Comparison of ENCODE assay signal across 22 cellular contexts in the genomic region with DNA sequence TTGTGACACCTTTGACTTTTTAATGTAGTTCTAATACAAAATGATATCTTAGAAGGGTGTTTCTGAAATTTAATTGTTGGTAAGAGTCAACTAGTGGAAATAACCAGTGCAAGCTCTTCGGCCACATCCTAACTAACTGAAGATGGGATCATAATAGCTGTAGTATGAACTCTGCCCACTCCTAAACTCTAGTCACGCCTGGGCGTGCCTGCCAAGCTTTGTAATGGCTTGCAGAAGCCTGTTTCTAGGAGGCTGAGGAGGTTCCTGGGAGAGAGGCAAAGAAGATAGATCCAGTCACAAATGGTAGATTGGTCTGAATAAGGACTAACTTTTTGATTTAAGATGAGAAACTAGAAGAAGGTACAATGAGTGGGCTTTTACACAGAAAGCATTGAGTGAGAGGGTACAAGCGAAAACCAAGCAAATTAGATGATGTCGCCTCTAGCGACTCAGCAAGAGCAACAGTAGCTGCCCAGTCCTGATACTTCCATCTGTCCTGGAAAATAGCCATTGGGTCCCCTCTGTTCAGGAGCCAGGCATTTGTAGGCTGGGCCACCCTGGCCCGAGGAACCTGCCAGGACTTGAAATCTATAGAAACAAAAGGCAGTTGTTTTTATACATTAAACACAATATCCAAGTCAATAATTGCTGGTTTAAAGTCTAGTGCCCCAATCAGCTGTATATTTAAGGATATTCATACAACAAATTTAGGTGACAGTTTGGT.
DNase-seq lines count a peak whose midpoint lies in the region; ATAC-seq, FAIRE-seq and TF ChIP-seq lines count a peak whose summit lies in the region.
"Had no signal": no experiment of that assay in that cellular context is flagged by ENCODE, and none has a peak within 500 bp of the region (broad histone marks: within the 10 kb centered on the region; RNA-seq: fewer than 3 reads in every experiment).

No MANE protein-coding gene starts in this region.

- no peak for TF ChIP-seq EP300 in H1 (IDR thresholded peaks at IDR 0.05; ENCODE audit: borderline replicate concordance in 1 of 2, low read depth in 2 of 2, low read length in 2 of 2)

- no peak overlapping the region; a peak in 1 of 7 replicates for H3K9ac ChIP-seq in H1 (replicated peaks in 1 of 4; ENCODE audit: extremely low read depth in 1 of 4, low read depth in 3 of 4, low read length in 3 of 4)
- H3K9ac ChIP-seq in smooth muscle cell (ENCODE audit: low read depth) = no peak overlapping the region

- no peak for DNase-seq in activated CD4-positive, alpha-beta T cell treated with anti-CD3 and anti-CD28 coated beads, Interleukin-2, amount 10 ng/mL, durations not matched to agents 24 days and 14 days
- DNase-seq in activated CD4-positive, alpha-beta T cell treated with anti-CD3 and anti-CD28 coated beads for 36 hours = no peak
- peak; percentile 50 for DNase-seq in MG63
- no peak for DNase-seq in H1 (ENCODE audit: low read depth in 1 of 2, low spot score in 2 of 2)
- no peak for DNase-seq in smooth muscle cell (lab: John Stamatoyannopoulos, UW; ENCODE audit: unreplicated experiment)
- DNase-seq in naive thymus-derived CD4-positive, alpha-beta T cell = no peak
- DNase-seq in NCI-H2171 (lab: John Stamatoyannopoulos, UW) = no peak
- DNase-seq: activated effector memory CD4-positive, alpha-beta T cell treated with Interleukin-2 at 50 U/mL for 16 hours; adrenal gland; hypothalamus; islet precursor cell; NCI-H187 treated with DMSO at 0.1 percent for 48 hours; occipital lobe; retina had no signal

- H3K18ac ChIP-seq in H1 (ENCODE audit: extremely low read depth, low read length) = no peak overlapping the region

- FAIRE-seq in H1 (lab: Jason Lieb, UNC) = no peak
- FAIRE-seq: frontal cortex, G401.6 had no signal

- peak overlapping the region; percentile 11 for H4K5ac ChIP-seq in H1 (ENCODE audit: insufficient read length, low read depth, low read length)

- TF ChIP-seq CTCF in H1 (IDR thresholded peaks at IDR 0.05; ENCODE audit: control extremely low read depth in 1 of 3, insufficient read depth in 1 of 3, low read depth in 1 of 3, low read length in 3 of 3) (no peak), smooth muscle cell (IDR thresholded peaks at IDR 0.05; ENCODE audit: borderline replicate concordance, insufficient read depth, poor library complexity, severe bottlenecking) (no peak)

- no peak overlapping the region for H4K8ac ChIP-seq in H1 (ENCODE audit: extremely low read depth, insufficient read depth, low read length)

- H3K79me2 ChIP-seq in H1 (ENCODE audit: control insufficient read depth in 1 of 2, insufficient read depth in 2 of 2, low read length in 2 of 2) = no peaks in the 10 kb centered on the region
- no peaks in the 10 kb centered on the region for H3K79me2 ChIP-seq in smooth muscle cell (ENCODE audit: low read depth)

- H3K36me3 ChIP-seq in MG63 (no peaks in the 10 kb centered on the region; the same call in 1 of the 2 replicates), H1 (ENCODE audit: control insufficient read depth in 2 of 4, insufficient read depth in 4 of 4, low read length in 3 of 4) (no peaks in the 10 kb centered on the region), smooth muscle cell (ENCODE audit: low read depth) (no peaks in the 10 kb centered on the region)
- H3K36me3 ChIP-seq in naive thymus-derived CD4-positive, alpha-beta T cell (ENCODE audit: control insufficient read depth in 2 of 3, insufficient read depth in 3 of 3, low read length in 3 of 3) = no peaks in the 10 kb centered on the region
- H3K36me3 ChIP-seq: adrenal gland, cardiac muscle cell had no signal

- intact Hi-C loops in activated CD4-positive, alpha-beta T cell treated with anti-CD3 and anti-CD28 coated beads, Interleukin-2, amount 10 ng/mL, durations not matched to agents 24 days and 14 days (cut with micrococcal nuclease) = loop anchor here (5.0 to 10.0 kb wide), 5 partner anchors 308 to 685 kb away; a partner anchor contains a TSS
- intact Hi-C loops in activated CD4-positive, alpha-beta T cell treated with anti-CD3 and anti-CD28 coated beads for 36 hours (cut with DNase I, micrococcal nuclease) = loop anchor here (2.0 to 10.0 kb wide), 7 partner anchors 255 to 605 kb away; no protein-coding TSS in a partner anchor
- intact Hi-C loops in naive thymus-derived CD4-positive, alpha-beta T cell (cut with micrococcal nuclease) = loop anchor here (1.0 to 10.0 kb wide), 11 partner anchors 335 to 738 kb away; a partner anchor contains a TSS

- H3K4me1 ChIP-seq in H1 (replicated peaks in 1 of 4; ENCODE audit: control insufficient read depth in 3 of 4, insufficient read depth in 4 of 4, low read length in 3 of 4) (peaks cover 0 to 4% (median 0%) of the 10 kb centered on the region in 4 experiments; a peak in 3 of 7 replicates), smooth muscle cell (ENCODE audit: low read depth) (peaks cover 16% of the 10 kb centered on the region)
- no peaks in the 10 kb centered on the region for H3K4me1 ChIP-seq in naive thymus-derived CD4-positive, alpha-beta T cell (ENCODE audit: control insufficient read depth in 2 of 2, insufficient read depth in 2 of 2, low read length in 2 of 2)
- H3K4me1 ChIP-seq: adrenal gland had no signal

- peaks cover 2% of the 10 kb centered on the region for H3K27me3 Mint-ChIP-seq in activated CD4-positive, alpha-beta T cell treated with anti-CD3 and anti-CD28 coated beads, Interleukin-2, amount 10 ng/mL, durations not matched to agents 24 days and 14 days
- no peaks in the 10 kb centered on the region for H3K27me3 Mint-ChIP-seq in activated CD4-positive, alpha-beta T cell treated with anti-CD3 and anti-CD28 coated beads for 36 hours
- H3K27me3 Mint-ChIP-seq in naive thymus-derived CD4-positive, alpha-beta T cell = peaks cover 0 to 3% (median 0%) of the 10 kb centered on the region in 5 donors
- H3K27me3 Mint-ChIP-seq: activated CD4-positive, alpha-beta T cell treated with anti-CD3 and anti-CD28 coated beads, Interleukin-2, amount 10 ng/mL, durations not matched to agents 7 days and 5 days; IgD-negative memory B cell had no signal

- H2AK5ac ChIP-seq in H1 (ENCODE audit: low read depth, low read length) = no peak overlapping the region

- WGBS in H1 (ENCODE audit: extremely low coverage in 1 of 2, insufficient coverage in 1 of 2, insufficient read length in 1 of 2, insufficient replicate concordance in 2 of 2, low coverage in 1 of 2, low lambda C conversion rate in 2 of 2, missing lambda C conversion rate in 1 of 2), 2 experiments = 95% methylated on average over 7 of the region's 7 CpGs; no CpG with 5 or more reads in 1 of the 2 experiments
- WGBS in smooth muscle cell (ENCODE audit: low lambda C conversion rate) = 85% methylated on average over 7 of the region's 7 CpGs

- no peak overlapping the region for H3K14ac ChIP-seq in H1 (ENCODE audit: insufficient read length)

- no peak overlapping the region for H3K56ac ChIP-seq in H1 (replicated peaks; ENCODE audit: insufficient read length, low read depth, low read length)

- TF ChIP-seq RAD21 in H1 (IDR thresholded peaks at IDR 0.05 in 1 of 2, conservative IDR thresholded peaks at IDR 0.05 in 1 of 2; ENCODE audit: low read depth in 2 of 2, low read length in 2 of 2) = no peak

- no peaks in the 10 kb centered on the region; the same call in 1 of the 2 replicates for H3K9me3 ChIP-seq in MG63
- H3K9me3 ChIP-seq in H1 (ENCODE audit: insufficient read depth in 2 of 2, low read depth in 1 of 2, low read length in 1 of 2) = no peaks in the 10 kb centered on the region
- H3K9me3 ChIP-seq in smooth muscle cell (replicated peaks; ENCODE audit: low read depth) = no peaks in the 10 kb centered on the region
- no peaks in the 10 kb centered on the region for H3K9me3 ChIP-seq in naive thymus-derived CD4-positive, alpha-beta T cell (ENCODE audit: control insufficient read depth in 2 of 3, low read length in 3 of 3)
- H3K9me3 ChIP-seq: adrenal gland had no signal

- no peak for TF ChIP-seq POLR2A in H1 (IDR thresholded peaks at IDR 0.05; ENCODE audit: control extremely low read depth in 1 of 2, low read depth in 2 of 2, low read length in 2 of 2)

- H2BK20ac ChIP-seq in H1 (ENCODE audit: low read length) = peak overlapping the region; percentile 29; the same call in 1 of the 2 replicates

- H2BK12ac ChIP-seq in H1 (ENCODE audit: low read depth, low read length) = peak overlapping the region; percentile 78; the same call in 1 of the 2 replicates

- peak overlapping the region; percentile 88 for H4K91ac ChIP-seq in H1 (replicated peaks; ENCODE audit: insufficient read length, low read length)

- no peaks in the 10 kb centered on the region for H4K20me1 ChIP-seq in H1 (replicated peaks in 1 of 2; ENCODE audit: control insufficient read depth in 1 of 2, insufficient read depth in 2 of 2, low read length in 2 of 2)
- no peaks in the 10 kb centered on the region for H4K20me1 ChIP-seq in smooth muscle cell (ENCODE audit: low read depth)

- H3K4me3 ChIP-seq in MG63 (no peak overlapping the region), H1 (ENCODE audit: extremely low read depth in 1 of 4, insufficient read depth in 2 of 4, low read depth in 3 of 4, low read length in 4 of 4) (no peak overlapping the region), smooth muscle cell (no peak overlapping the region)
- H3K4me3 ChIP-seq in naive thymus-derived CD4-positive, alpha-beta T cell (ENCODE audit: low read length) = no peak overlapping the region
- H3K4me3 ChIP-seq: adrenal gland, cardiac muscle cell, lung had no signal

- no peak overlapping the region for H3K4ac ChIP-seq in H1 (replicated peaks; ENCODE audit: insufficient read length, low read depth, low read length)

- H2BK120ac ChIP-seq in H1 (replicated peaks; ENCODE audit: low read depth, low read length) = no peak overlapping the region

- no peak overlapping the region for H3K4me3 Mint-ChIP-seq in activated CD4-positive, alpha-beta T cell treated with anti-CD3 and anti-CD28 coated beads, Interleukin-2, amount 10 ng/mL, durations not matched to agents 24 days and 14 days
- no peak overlapping the region for H3K4me3 Mint-ChIP-seq in activated CD4-positive, alpha-beta T cell treated with anti-CD3 and anti-CD28 coated beads for 36 hours
- H3K4me3 Mint-ChIP-seq in naive thymus-derived CD4-positive, alpha-beta T cell = no peak overlapping the region
- H3K4me3 Mint-ChIP-seq: activated CD4-positive, alpha-beta T cell treated with anti-CD3 and anti-CD28 coated beads, Interleukin-2, amount 10 ng/mL, durations not matched to agents 7 days and 5 days; IgD-negative memory B cell had no signal

- peak overlapping the region; percentile 32; the same call in 1 of the 2 replicates for H2BK15ac ChIP-seq in H1 (ENCODE audit: low read length)

- H3K23ac ChIP-seq in H1 (ENCODE audit: insufficient read length) = no peak overlapping the region

- no peak overlapping the region for H3K4me2 ChIP-seq in H1 (ENCODE audit: insufficient read depth in 1 of 2, low read depth in 2 of 2, low read length in 2 of 2)
- H3K4me2 ChIP-seq in smooth muscle cell = peak overlapping the region; percentile 30

- H3K27me3 ChIP-seq in MG63 (no peaks in the 10 kb centered on the region), H1 (replicated peaks in 1 of 4; ENCODE audit: control insufficient read depth in 3 of 4, extremely low read depth in 1 of 4, insufficient read depth in 3 of 4, low read length in 3 of 4) (no peaks in the 10 kb centered on the region), smooth muscle cell (ENCODE audit: low read depth) (no peaks in the 10 kb centered on the region)
- H3K27me3 ChIP-seq in naive thymus-derived CD4-positive, alpha-beta T cell (ENCODE audit: control insufficient read depth in 2 of 2, insufficient read depth in 2 of 2, low read length in 2 of 2) = no peaks in the 10 kb centered on the region
- H3K27me3 ChIP-seq: adrenal gland, cardiac muscle cell had no signal

- CTCF ChIA-PET in activated CD4-positive, alpha-beta T cell treated with anti-CD3 and anti-CD28 coated beads for 36 hours (lab: Charles Lee) = interaction anchor here (0.5 to 2.4 kb wide), 8 partner anchors 9 to 587 kb away, joined by 3 to 11 read pairs (median 4); no protein-coding TSS in a partner anchor
- CTCF ChIA-PET in H1 (lab: Charles Lee; ENCODE audit: partially characterized antibody) = interaction anchor here (0.8 to 2.7 kb wide), 21 partner anchors 10 to 334 kb away, joined by 3 to 16 read pairs (median 4); no protein-coding TSS in a partner anchor
- CTCF ChIA-PET in naive thymus-derived CD4-positive, alpha-beta T cell (lab: Charles Lee) = interaction anchor here (0.5 to 2.0 kb wide), 6 partner anchors 13 to 776 kb away, joined by 3 to 9 read pairs (median 4); no protein-coding TSS in a partner anchor

- no peaks in the 10 kb centered on the region for H3K9me3 Mint-ChIP-seq in activated CD4-positive, alpha-beta T cell treated with anti-CD3 and anti-CD28 coated beads, Interleukin-2, amount 10 ng/mL, durations not matched to agents 24 days and 14 days
- H3K9me3 Mint-ChIP-seq in activated CD4-positive, alpha-beta T cell treated with anti-CD3 and anti-CD28 coated beads for 36 hours (ENCODE audit: low read depth) = no peaks in the 10 kb centered on the region
- peaks cover 0 to 1% (median 0%) of the 10 kb centered on the region in 11 donors for H3K9me3 Mint-ChIP-seq in naive thymus-derived CD4-positive, alpha-beta T cell
- H3K9me3 Mint-ChIP-seq: activated CD4-positive, alpha-beta T cell treated with anti-CD3 and anti-CD28 coated beads, Interleukin-2, amount 10 ng/mL, durations not matched to agents 7 days and 5 days; IgD-negative memory B cell had no signal

- no peak for ATAC-seq in activated CD4-positive, alpha-beta T cell treated with anti-CD3 and anti-CD28 coated beads for 36 hours
- no peak for ATAC-seq in naive thymus-derived CD4-positive, alpha-beta T cell
- ATAC-seq in HG03378 (IDR thresholded peaks at IDR 0.05; ENCODE audit: unreplicated experiment) = no peak

- H3K36me3 Mint-ChIP-seq in activated CD4-positive, alpha-beta T cell treated with anti-CD3 and anti-CD28 coated beads, Interleukin-2, amount 10 ng/mL, durations not matched to agents 24 days and 14 days (ENCODE audit: low read depth) = no peaks in the 10 kb centered on the region
- no peaks in the 10 kb centered on the region for H3K36me3 Mint-ChIP-seq in activated CD4-positive, alpha-beta T cell treated with anti-CD3 and anti-CD28 coated beads for 36 hours (ENCODE audit: low read depth)
- peaks cover 0 to 1% (median 0%) of the 10 kb centered on the region in 5 donors for H3K36me3 Mint-ChIP-seq in naive thymus-derived CD4-positive, alpha-beta T cell

- POLR2A ChIA-PET in activated CD4-positive, alpha-beta T cell treated with anti-CD3 and anti-CD28 coated beads for 36 hours (lab: Charles Lee) = no interaction called here
- POLR2A ChIA-PET in H1 (lab: Charles Lee; ENCODE audit: partially characterized antibody) = interaction anchor here (0.6 to 2.2 kb wide), 3 partner anchors 305 to 321 kb away, joined by 3 to 8 read pairs (median 6); no protein-coding TSS in a partner anchor
- POLR2A ChIA-PET in naive thymus-derived CD4-positive, alpha-beta T cell (lab: Charles Lee) = interaction anchor here (1.0 kb wide), 1 partner anchor 302 kb away, joined by 3 read pairs; no protein-coding TSS in a partner anchor

- H3F3A ChIP-seq in smooth muscle cell (ENCODE audit: low read depth) = no peaks in the 10 kb centered on the region

- H3K27ac ChIP-seq in H1 (ENCODE audit: low read depth, low read length) = no peak overlapping the region
- H3K27ac ChIP-seq in smooth muscle cell (ENCODE audit: low read depth) = peak overlapping the region; percentile 50
- no peak overlapping the region for H3K27ac ChIP-seq in naive thymus-derived CD4-positive, alpha-beta T cell (ENCODE audit: low read depth, low read length)
- H3K27ac ChIP-seq: adrenal gland, C4-2B, cardiac muscle cell had no signal

- peaks cover 11% of the 10 kb centered on the region for H3K4me1 Mint-ChIP-seq in activated CD4-positive, alpha-beta T cell treated with anti-CD3 and anti-CD28 coated beads, Interleukin-2, amount 10 ng/mL, durations not matched to agents 24 days and 14 days
- H3K4me1 Mint-ChIP-seq in activated CD4-positive, alpha-beta T cell treated with anti-CD3 and anti-CD28 coated beads for 36 hours = peaks cover 8% of the 10 kb centered on the region
- peaks cover 0 to 16% (median 0%) of the 10 kb centered on the region in 7 donors for H3K4me1 Mint-ChIP-seq in naive thymus-derived CD4-positive, alpha-beta T cell
- H3K4me1 Mint-ChIP-seq: activated CD4-positive, alpha-beta T cell treated with anti-CD3 and anti-CD28 coated beads, Interleukin-2, amount 10 ng/mL, durations not matched to agents 7 days and 5 days; IgD-negative memory B cell had no signal

- no peaks in the 10 kb centered on the region for H3K23me2 ChIP-seq in H1 (ENCODE audit: low read depth, low read length)

- peak overlapping the region; percentile 14 for H3K27ac Mint-ChIP-seq in activated CD4-positive, alpha-beta T cell treated with anti-CD3 and anti-CD28 coated beads, Interleukin-2, amount 10 ng/mL, durations not matched to agents 24 days and 14 days
- H3K27ac Mint-ChIP-seq in activated CD4-positive, alpha-beta T cell treated with anti-CD3 and anti-CD28 coated beads for 36 hours = no peak overlapping the region
- no peak overlapping the region for H3K27ac Mint-ChIP-seq in naive thymus-derived CD4-positive, alpha-beta T cell
- H3K27ac Mint-ChIP-seq: activated CD4-positive, alpha-beta T cell treated with anti-CD3 and anti-CD28 coated beads, Interleukin-2, amount 10 ng/mL, durations not matched to agents 7 days and 5 days; IgD-negative memory B cell had no signal

- no peak overlapping the region for H2AFZ ChIP-seq in H1 (ENCODE audit: low read length)
- H2AFZ ChIP-seq in smooth muscle cell (ENCODE audit: low read depth) = no peak overlapping the region

- H2BK5ac ChIP-seq in H1 (ENCODE audit: low read depth, low read length) = peak overlapping the region; percentile 57; the same call in 1 of the 2 replicates

- no peaks in the 10 kb centered on the region for H3K79me1 ChIP-seq in H1 (ENCODE audit: low read depth, low read length)
